ENCODE assay signal across 9 cellular contexts in the genomic region with DNA sequence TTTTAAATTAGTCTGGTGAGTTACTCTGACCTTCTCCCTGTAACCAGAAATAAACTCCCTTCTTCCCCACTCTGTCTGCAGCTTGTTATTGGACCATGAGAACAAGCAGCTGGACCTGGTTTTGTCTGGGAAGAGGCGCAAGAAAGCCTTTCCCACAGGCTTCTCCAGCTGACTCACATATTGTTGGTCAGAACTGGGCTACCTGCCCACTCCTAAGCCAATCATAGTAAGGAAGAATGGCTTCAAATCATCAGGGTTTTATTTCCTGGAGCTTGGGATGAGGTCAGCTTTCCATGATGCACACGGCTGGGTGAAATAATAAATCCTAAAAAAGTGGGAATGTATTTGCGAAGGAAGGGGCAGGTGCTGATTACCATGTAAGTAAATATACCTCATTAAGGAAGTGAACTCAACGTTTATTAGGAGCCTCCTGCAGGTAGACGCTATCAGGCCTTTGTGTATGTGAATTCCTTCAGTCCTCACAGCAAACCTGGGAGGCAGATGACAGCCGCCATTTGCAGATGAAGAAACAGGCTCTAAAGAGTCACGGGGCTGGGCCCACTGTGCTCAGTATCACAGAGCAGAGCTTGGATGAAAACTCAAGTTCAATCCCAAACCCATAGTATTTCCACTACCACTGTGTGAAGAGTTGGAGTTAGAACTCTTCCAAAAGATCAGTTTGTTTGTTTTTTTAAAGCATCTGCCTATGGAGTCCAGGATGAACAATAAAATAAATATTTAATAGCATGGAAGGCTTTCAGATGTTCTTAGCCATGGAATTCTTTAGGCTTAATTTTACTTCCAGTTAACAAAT. TPM values are rescaled to one million over a fixed set of nuclear protein-coding genes. Genes with fewer than 3 reads are reported as not detected.
DNase-seq lines count a peak whose midpoint lies in the region; ATAC-seq and TF ChIP-seq lines count a peak whose summit lies in the region.
"Had no signal": no experiment of that assay in that cellular context is flagged by ENCODE, and none has a peak within 500 bp of the region (broad histone marks: within the 10 kb centered on the region; RNA-seq: fewer than 3 reads in every experiment).

No MANE protein-coding gene starts in this region.

- H3K27me3 ChIP-seq in lower lobe of right lung (ENCODE audit: low read depth) (no peaks in the 10 kb centered on the region), upper lobe of right lung (no peaks in the 10 kb centered on the region)

- H3K4me1 ChIP-seq in lower lobe of right lung: peaks cover 74% of the 10 kb centered on the region
- peaks cover 66% of the 10 kb centered on the region for H3K4me1 ChIP-seq in upper lobe of right lung

- intact Hi-C loops in lower lobe of right lung (cut with DNase I): no loop called here
- intact Hi-C loops in upper lobe of right lung (cut with DNase I): no loop called here

- no peak overlapping the region for H3K4me3 ChIP-seq in choroid plexus epithelial cell (ENCODE audit: low read depth, low read length)
- peak overlapping the region; percentile 49 for H3K4me3 ChIP-seq in lower lobe of right lung
- peak overlapping the region; percentile 44 for H3K4me3 ChIP-seq in upper lobe of right lung

- H3K9me3 ChIP-seq in lower lobe of right lung: no peaks in the 10 kb centered on the region
- no peaks in the 10 kb centered on the region for H3K9me3 ChIP-seq in upper lobe of right lung

- no peak for TF ChIP-seq CTCF in choroid plexus epithelial cell (conservative IDR thresholded peaks at IDR 0.05; ENCODE audit: low read depth, low read length)
- TF ChIP-seq CTCF in lower lobe of right lung (IDR thresholded peaks at IDR 0.05): no peak
- no peak for TF ChIP-seq CTCF in upper lobe of right lung (IDR thresholded peaks at IDR 0.05)

- DNase-seq in DMS153 (lab: John Stamatoyannopoulos, UW) (peak; percentile 78), DMS153 treated with DMSO at 0.1 percent for 48 hours (lab: John Stamatoyannopoulos, UW; ENCODE audit: unreplicated experiment) (no peak), choroid plexus epithelial cell (ENCODE audit: low read depth) (peak; percentile 98), lower lobe of right lung (peak; percentile 48), upper lobe of right lung (no peak), activated gamma-delta T cell (lab: John Stamatoyannopoulos, UW) (no peak), DMS114 treated with DMSO at 0.1 percent for 48 hours (lab: John Stamatoyannopoulos, UW; ENCODE audit: unreplicated experiment) (no peak)
- DNase-seq: NCI-H187 treated with DMSO at 0.1 percent for 48 hours had no signal

- H3K36me3 ChIP-seq in lower lobe of right lung: no peaks in the 10 kb centered on the region
- H3K36me3 ChIP-seq in upper lobe of right lung: no peaks in the 10 kb centered on the region

- ATAC-seq in lower lobe of right lung: peak; percentile 47 to 50
- ATAC-seq in upper lobe of right lung: peak; percentile 7
- no peak for ATAC-seq in GM19395 (IDR thresholded peaks at IDR 0.05; ENCODE audit: unreplicated experiment)

- H3K27ac ChIP-seq in lower lobe of right lung (peak overlapping the region; percentile 78), upper lobe of right lung (peak overlapping the region; percentile 84)

RNA-seq across cellular contexts. Expression of a gene that starts 32.7 kb away (rescaled TPM):
- total RNA-seq in lower lobe of right lung: 28.5 TPM
- total RNA-seq in upper lobe of right lung: 36.7 TPM

RNA-seq across cellular contexts. Expression of a gene that starts 54.6 kb away (rescaled TPM):
- 64.7 TPM for total RNA-seq in lower lobe of right lung
- 73.3 TPM for total RNA-seq in upper lobe of right lung

RNA-seq across cellular contexts. Expression of a gene that starts 54.9 kb away (rescaled TPM):
- total RNA-seq in lower lobe of right lung (5.6 TPM), upper lobe of right lung (4.6 TPM)

Comparison
In these comparisons a context has a peak if more than half of its experiments do, and no peak if none do; other contexts are left out.
1. DNase-seq: peak in DMS153 (single experiment), choroid plexus epithelial cell (single experiment) and lower lobe of right lung (single experiment); none in DMS153 treated with DMSO at 0.1 percent for 48 hours (single experiment), upper lobe of right lung (single experiment), activated gamma-delta T cell (single experiment) and DMS114 treated with DMSO at 0.1 percent for 48 hours (single experiment).